In genomic region chr14:23725980-23726746, GRCh38 we compare ENCODE assay signal across 17 cellular contexts.
"Had no signal": no experiment of that assay in that cellular context is flagged by ENCODE, and none has a peak within 500 bp of the region (broad histone marks: within the 10 kb centered on the region; RNA-seq: fewer than 3 reads in every experiment).

No MANE protein-coding gene starts in this region.

- H3K9me3 Mint-ChIP-seq: activated naive CD4-positive, alpha-beta T cell treated with anti-CD3 and anti-CD28 coated beads, Interleukin-2, amount 50 U/mL, for 72 hours; activated T-helper 1 cell treated with anti-CD3 and anti-CD28 coated beads, Interleukin-12 subunit alpha, Interleukin-12 subunit beta, Interleukin-2, Interleukin-4 antibody, amounts not matched to agents 30 ng/mL and 10 ng/mL and 1 ng/mL, durations not matched to agents 14 hours and 24 hours and 36 hours; dendritic cell treated with granulocyte-macrophage colony-stimulating factor and Interleukin-4, amounts not matched to agents 40 ng/mL and 50 ng/mL, for 4 days; immature natural killer cell; naive thymus-derived CD8-positive, alpha-beta T cell; stimulated activated effector memory CD8-positive, alpha-beta T cell treated with anti-CD3 and anti-CD28 coated beads, Interleukin-12 subunit alpha, Interleukin-12 subunit beta, amount 100 ng/mL, for 72 hours; WTC11 had no signal

- H3K27me3 ChIP-seq: adrenal gland, esophagus muscularis mucosa, upper lobe of right lung had no signal

- H3K4me1 ChIP-seq: adrenal gland, esophagus muscularis mucosa, upper lobe of right lung had no signal

- H3K27ac ChIP-seq: adrenal gland, esophagus muscularis mucosa, thoracic aorta, upper lobe of right lung had no signal

- H3K4me3 Mint-ChIP-seq: activated CD4-positive, alpha-beta T cell treated with anti-CD3 and anti-CD28 coated beads for 36 hours; activated T-helper 1 cell treated with anti-CD3 and anti-CD28 coated beads, Interleukin-12 subunit alpha, Interleukin-12 subunit beta, Interleukin-2, Interleukin-4 antibody, amounts not matched to agents 30 ng/mL and 10 ng/mL and 1 ng/mL, durations not matched to agents 14 hours and 24 hours and 36 hours; dendritic cell treated with granulocyte-macrophage colony-stimulating factor and Interleukin-4, amounts not matched to agents 40 ng/mL and 50 ng/mL, for 4 days; immature natural killer cell; naive thymus-derived CD8-positive, alpha-beta T cell; stimulated activated effector memory CD8-positive, alpha-beta T cell treated with anti-CD3 and anti-CD28 coated beads, Interleukin-12 subunit alpha, Interleukin-12 subunit beta, amount 100 ng/mL, for 72 hours; WTC11 had no signal

- H3K27ac Mint-ChIP-seq: activated CD4-positive, alpha-beta T cell treated with anti-CD3 and anti-CD28 coated beads for 36 hours; activated T-helper 1 cell treated with anti-CD3 and anti-CD28 coated beads, Interleukin-12 subunit alpha, Interleukin-12 subunit beta, Interleukin-2, Interleukin-4 antibody, amounts not matched to agents 30 ng/mL and 10 ng/mL and 1 ng/mL, durations not matched to agents 14 hours and 24 hours and 36 hours; dendritic cell treated with granulocyte-macrophage colony-stimulating factor and Interleukin-4, amounts not matched to agents 40 ng/mL and 50 ng/mL, for 4 days; stimulated activated effector memory CD8-positive, alpha-beta T cell treated with anti-CD3 and anti-CD28 coated beads, Interleukin-12 subunit alpha, Interleukin-12 subunit beta, amount 100 ng/mL, for 72 hours; WTC11 had no signal

- H3K36me3 ChIP-seq: adrenal gland, esophagus muscularis mucosa, thoracic aorta, upper lobe of right lung had no signal

- H3K4me1 Mint-ChIP-seq: activated CD4-positive, alpha-beta T cell treated with anti-CD3 and anti-CD28 coated beads for 36 hours; immature natural killer cell; stimulated activated effector memory CD8-positive, alpha-beta T cell treated with anti-CD3 and anti-CD28 coated beads, Interleukin-12 subunit alpha, Interleukin-12 subunit beta, amount 100 ng/mL, for 72 hours; WTC11 had no signal

- H3K4me3 ChIP-seq: adrenal gland, esophagus muscularis mucosa, thoracic aorta, upper lobe of right lung had no signal

- H3K36me3 Mint-ChIP-seq: activated naive CD4-positive, alpha-beta T cell treated with anti-CD3 and anti-CD28 coated beads, Interleukin-2, amount 50 U/mL, for 72 hours; immature natural killer cell; naive thymus-derived CD8-positive, alpha-beta T cell; stimulated activated effector memory CD8-positive, alpha-beta T cell treated with anti-CD3 and anti-CD28 coated beads, Interleukin-12 subunit alpha, Interleukin-12 subunit beta, amount 100 ng/mL, for 72 hours; WTC11 had no signal

- ATAC-seq: activated CD4-positive, alpha-beta T cell treated with anti-CD3 and anti-CD28 coated beads for 36 hours; activated naive CD4-positive, alpha-beta T cell treated with anti-CD3 and anti-CD28 coated beads, Interleukin-2, amount 50 U/mL, for 72 hours; naive thymus-derived CD8-positive, alpha-beta T cell; sciatic nerve; stimulated activated effector memory CD8-positive, alpha-beta T cell treated with anti-CD3 and anti-CD28 coated beads, Interleukin-12 subunit alpha, Interleukin-12 subunit beta, amount 100 ng/mL, for 72 hours; upper lobe of right lung; WTC11 had no signal

- DNase-seq: activated CD4-positive, alpha-beta T cell treated with anti-CD3 and anti-CD28 coated beads for 36 hours; activated CD4-positive, alpha-beta T cell treated with anti-CD3 and anti-CD28 coated beads, Interleukin-2, amount 50 U/mL, for 48 hours; activated gamma-delta T cell treated with Interleukin-2 at 50 U/mL for 16 hours; adrenal gland; effector CD8-positive, alpha-beta T cell; immature natural killer cell; naive thymus-derived CD8-positive, alpha-beta T cell; stimulated activated CD4-positive, alpha-beta T cell treated with anti-CD3 and anti-CD28 coated beads, Interleukin-4, amount 100 ng/mL, for 24 hours; upper lobe of right lung had no signal
